ENCODE assay signal across 11 cellular contexts in the genomic region with DNA sequence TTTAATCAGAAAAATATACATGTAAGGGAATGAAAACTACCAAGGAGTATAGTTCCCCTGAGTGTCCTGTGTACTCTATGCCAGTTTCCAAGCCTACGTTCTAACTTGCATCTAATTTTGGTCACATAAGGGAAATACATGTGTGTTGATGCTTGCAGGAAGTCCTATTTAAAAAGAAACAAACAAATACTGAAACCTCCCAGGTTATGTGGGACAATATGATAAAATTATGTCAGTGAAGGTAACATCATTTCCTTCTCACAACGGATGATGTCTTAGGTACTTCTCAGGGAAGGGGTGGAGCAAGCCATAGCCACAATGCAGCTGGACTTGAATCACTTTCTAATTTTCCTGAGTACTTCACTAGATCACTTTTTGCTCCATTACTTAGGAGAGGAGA.
DNase-seq lines count a peak whose midpoint lies in the region; ATAC-seq and TF ChIP-seq lines count a peak whose summit lies in the region.
"Had no signal": no experiment of that assay in that cellular context is flagged by ENCODE, and none has a peak within 500 bp of the region (broad histone marks: within the 10 kb centered on the region; RNA-seq: fewer than 3 reads in every experiment).

No MANE protein-coding gene starts in this region.

- peak; percentile 17 for DNase-seq in DMS53 (lab: John Stamatoyannopoulos, UW)
- DNase-seq in DMS53 treated with DMSO at 0.1 percent for 48 hours (lab: John Stamatoyannopoulos, UW; ENCODE audit: unreplicated experiment) = no peak
- DNase-seq in kidney tubule cell (ENCODE audit: low spot score) = peak; percentile 12
- no peak for DNase-seq in suprapubic skin (ENCODE audit: low spot score in 2 of 2)
- DNase-seq in DMS79 (lab: John Stamatoyannopoulos, UW) = no peak
- no peak for DNase-seq in NCI-H2227 treated with DMSO at 0.1 percent for 48 hours (lab: John Stamatoyannopoulos, UW)
- DNase-seq: effector memory CD4-positive, alpha-beta T cell; PC-9 had no signal

- H3K27me3 ChIP-seq in suprapubic skin = no peaks in the 10 kb centered on the region

- no peaks in the 10 kb centered on the region for H3K9me3 ChIP-seq in suprapubic skin

- H3K36me3 ChIP-seq in suprapubic skin = no peaks in the 10 kb centered on the region

- 9 to 60% (median 11%) methylated on average over 2 of the region's 2 CpGs for WGBS in adipose tissue, 3 donors
- WGBS in suprapubic skin = 33% methylated on average over 2 of the region's 2 CpGs

- H3K27ac ChIP-seq in adipose tissue (ENCODE audit: low read depth, low read length) (peak overlapping the region; percentile 34), suprapubic skin (peak overlapping the region; percentile 43)
- H3K27ac ChIP-seq: 22Rv1, PC-9 had no signal

- no peak for ATAC-seq in HG02798 (IDR thresholded peaks at IDR 0.05; ENCODE audit: poor library complexity, unreplicated experiment)

- H3K4me3 ChIP-seq in suprapubic skin = no peak overlapping the region
- H3K4me3 ChIP-seq: PC-9 had no signal

- no peak for TF ChIP-seq CTCF in suprapubic skin (IDR thresholded peaks at IDR 0.05)

- TF ChIP-seq EP300 in suprapubic skin (IDR thresholded peaks at IDR 0.05) = no peak

- peaks cover 61% of the 10 kb centered on the region for H3K4me1 ChIP-seq in suprapubic skin

- TF ChIP-seq POLR2A in suprapubic skin (IDR thresholded peaks at IDR 0.05) = no peak

Comparison
In these comparisons a context has a peak if more than half of its experiments do, and no peak if none do; other contexts are left out.
1. DNase-seq: peak in DMS53 (single experiment) and kidney tubule cell (single experiment); none in DMS53 treated with DMSO at 0.1 percent for 48 hours (single experiment), suprapubic skin (0 of 2), DMS79 (single experiment) and NCI-H2227 treated with DMSO at 0.1 percent for 48 hours (single experiment).